Comparison of ENCODE assay signal across 1 cellular context in the genomic region with DNA sequence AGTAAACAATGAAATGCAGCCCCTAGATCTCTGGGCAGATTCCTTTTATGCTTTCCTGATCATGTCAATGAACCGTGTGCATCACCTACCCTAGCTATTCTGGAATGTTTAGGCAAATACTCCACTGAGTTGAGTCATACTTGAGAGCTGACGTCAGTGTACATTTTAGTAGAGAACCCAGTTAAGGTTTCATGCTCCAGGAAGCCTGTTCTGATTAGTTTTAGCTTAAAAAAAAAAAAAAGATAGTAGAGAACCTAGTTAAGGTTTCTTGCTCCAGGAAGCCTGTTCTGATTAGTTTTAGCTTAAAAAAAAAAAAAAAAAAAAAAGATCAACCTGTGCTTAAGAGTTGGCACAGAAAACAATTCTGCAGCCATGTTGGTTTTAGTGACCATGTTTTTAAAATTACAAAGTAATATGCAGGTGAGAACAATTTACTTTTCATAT.
TF ChIP-seq lines count a peak whose summit lies in the region.

No MANE protein-coding gene starts in this region.

TF ChIP-seq in K562, 482 proteins besides CTCF, POLR2A, EP300 and RAD21 (continued from another document and continues in another):
- TF ChIP-seq, protein P1, sequence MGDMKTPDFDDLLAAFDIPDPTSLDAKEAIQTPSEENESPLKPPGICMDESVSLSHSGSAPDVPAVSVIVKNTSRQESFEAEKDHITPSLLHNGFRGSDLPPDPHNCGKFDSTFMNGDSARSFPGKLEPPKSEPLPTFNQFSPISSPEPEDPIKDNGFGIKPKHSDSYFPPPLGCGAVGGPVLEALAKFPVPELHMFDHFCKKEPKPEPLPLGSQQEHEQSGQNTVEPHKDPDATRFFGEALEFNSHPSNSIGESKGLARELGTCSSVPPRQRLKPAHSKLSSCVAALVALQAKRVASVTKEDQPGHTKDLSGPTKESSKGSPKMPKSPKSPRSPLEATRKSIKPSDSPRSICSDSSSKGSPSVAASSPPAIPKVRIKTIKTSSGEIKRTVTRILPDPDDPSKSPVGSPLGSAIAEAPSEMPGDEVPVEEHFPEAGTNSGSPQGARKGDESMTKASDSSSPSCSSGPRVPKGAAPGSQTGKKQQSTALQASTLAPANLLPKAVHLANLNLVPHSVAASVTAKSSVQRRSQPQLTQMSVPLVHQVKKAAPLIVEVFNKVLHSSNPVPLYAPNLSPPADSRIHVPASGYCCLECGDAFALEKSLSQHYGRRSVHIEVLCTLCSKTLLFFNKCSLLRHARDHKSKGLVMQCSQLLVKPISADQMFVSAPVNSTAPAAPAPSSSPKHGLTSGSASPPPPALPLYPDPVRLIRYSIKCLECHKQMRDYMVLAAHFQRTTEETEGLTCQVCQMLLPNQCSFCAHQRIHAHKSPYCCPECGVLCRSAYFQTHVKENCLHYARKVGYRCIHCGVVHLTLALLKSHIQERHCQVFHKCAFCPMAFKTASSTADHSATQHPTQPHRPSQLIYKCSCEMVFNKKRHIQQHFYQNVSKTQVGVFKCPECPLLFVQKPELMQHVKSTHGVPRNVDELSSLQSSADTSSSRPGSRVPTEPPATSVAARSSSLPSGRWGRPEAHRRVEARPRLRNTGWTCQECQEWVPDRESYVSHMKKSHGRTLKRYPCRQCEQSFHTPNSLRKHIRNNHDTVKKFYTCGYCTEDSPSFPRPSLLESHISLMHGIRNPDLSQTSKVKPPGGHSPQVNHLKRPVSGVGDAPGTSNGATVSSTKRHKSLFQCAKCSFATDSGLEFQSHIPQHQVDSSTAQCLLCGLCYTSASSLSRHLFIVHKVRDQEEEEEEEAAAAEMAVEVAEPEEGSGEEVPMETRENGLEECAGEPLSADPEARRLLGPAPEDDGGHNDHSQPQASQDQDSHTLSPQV (IDR thresholded peaks at IDR 0.05), result peak; percentile 52
- TF ChIP-seq ZC3H11A (IDR thresholded peaks at IDR 0.05; ENCODE audit: low read depth, low read length) (no peak), ELF2 (CRISPR knock-in tag; IDR thresholded peaks at IDR 0.05) (no peak), ELF1 (tag; IDR thresholded peaks at IDR 0.05) (no peak), CBX1 (IDR thresholded peaks at IDR 0.05; ENCODE audit: low read depth) (no peak), BACH1 (tag; IDR thresholded peaks at IDR 0.05) (peak; percentile 66; the same call in 1 of the 2 replicates), MTA3 (IDR thresholded peaks at IDR 0.05; ENCODE audit: borderline replicate concordance) (no peak), DPF2 (IDR thresholded peaks at IDR 0.05) (no peak), NR4A1 (CRISPR knock-in tag; IDR thresholded peaks at IDR 0.05) (no peak), NR4A1 (tag; IDR thresholded peaks at IDR 0.05) (no peak), ZNF232 (CRISPR knock-in tag; IDR thresholded peaks at IDR 0.05) (no peak), NR2F6 (CRISPR knock-in tag; IDR thresholded peaks at IDR 0.05) (no peak), NFIC (IDR thresholded peaks at IDR 0.05) (no peak), SMAD2 (IDR thresholded peaks at IDR 0.05; ENCODE audit: low read depth, low read length) (no peak), CEBPG (CRISPR knock-in tag; IDR thresholded peaks at IDR 0.05) (peak; percentile 25; the same call in 1 of the 2 replicates), CEBPG (tag; conservative IDR thresholded peaks at IDR 0.05 in 1 of 2, IDR thresholded peaks at IDR 0.05 in 1 of 2) (0 out of 4 replicates have a peak, but pooled peaks of 1 of the 2 experiments have one; percentile 17), RBM34 (IDR thresholded peaks at IDR 0.05; ENCODE audit: borderline replicate concordance, insufficient read depth, low read length) (no peak), BDP1 (IDR thresholded peaks at IDR 0.05; ENCODE audit: insufficient read depth, insufficient read length) (no peak), DMBX1 (CRISPR knock-in tag; IDR thresholded peaks at IDR 0.05; ENCODE audit: borderline replicate concordance) (peak; percentile 76), U2AF1 (optimal IDR thresholded peaks at IDR 0.05; ENCODE audit: low read depth, low read length) (no peak), KLF6 (CRISPR knock-in tag; IDR thresholded peaks at IDR 0.05; ENCODE audit: borderline replicate concordance) (no peak), ZNF57 (CRISPR knock-in tag; IDR thresholded peaks at IDR 0.05) (no peak), ZNF274 (IDR thresholded peaks at IDR 0.05; ENCODE audit: borderline replicate concordance, low read depth, low read length) (no peak), NFRKB (IDR thresholded peaks at IDR 0.05; ENCODE audit: low read depth) (no peak), ATF7 (IDR thresholded peaks at IDR 0.05) (peak; percentile 82), ZNF133 (CRISPR knock-in tag; IDR thresholded peaks at IDR 0.05) (no peak), JUN (IDR thresholded peaks at IDR 0.05; ENCODE audit: borderline replicate concordance, low read depth, low read length) (peak; percentile 78; the same call in 1 of the 2 replicates), JUN (CRISPR knock-in tag; IDR thresholded peaks at IDR 0.05; ENCODE audit: borderline replicate concordance) (no peak), ZSCAN29 (IDR thresholded peaks at IDR 0.05) (no peak), SMARCA4 (IDR thresholded peaks at IDR 0.05) (peak; percentile 15; the same call in 1 of the 2 replicates), U2AF2 (optimal IDR thresholded peaks at IDR 0.05; ENCODE audit: low read depth, low read length) (no peak), MCM5 (IDR thresholded peaks at IDR 0.05; ENCODE audit: low read depth) (no peak)
- TF ChIP-seq, protein P2, sequence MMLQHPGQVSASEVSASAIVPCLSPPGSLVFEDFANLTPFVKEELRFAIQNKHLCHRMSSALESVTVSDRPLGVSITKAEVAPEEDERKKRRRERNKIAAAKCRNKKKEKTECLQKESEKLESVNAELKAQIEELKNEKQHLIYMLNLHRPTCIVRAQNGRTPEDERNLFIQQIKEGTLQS (IDR thresholded peaks at IDR 0.05), result peak; percentile 90
- TF ChIP-seq, protein P2 (CRISPR knock-in tag; conservative IDR thresholded peaks at IDR 0.05), result no peak
- TF ChIP-seq, protein P3, sequence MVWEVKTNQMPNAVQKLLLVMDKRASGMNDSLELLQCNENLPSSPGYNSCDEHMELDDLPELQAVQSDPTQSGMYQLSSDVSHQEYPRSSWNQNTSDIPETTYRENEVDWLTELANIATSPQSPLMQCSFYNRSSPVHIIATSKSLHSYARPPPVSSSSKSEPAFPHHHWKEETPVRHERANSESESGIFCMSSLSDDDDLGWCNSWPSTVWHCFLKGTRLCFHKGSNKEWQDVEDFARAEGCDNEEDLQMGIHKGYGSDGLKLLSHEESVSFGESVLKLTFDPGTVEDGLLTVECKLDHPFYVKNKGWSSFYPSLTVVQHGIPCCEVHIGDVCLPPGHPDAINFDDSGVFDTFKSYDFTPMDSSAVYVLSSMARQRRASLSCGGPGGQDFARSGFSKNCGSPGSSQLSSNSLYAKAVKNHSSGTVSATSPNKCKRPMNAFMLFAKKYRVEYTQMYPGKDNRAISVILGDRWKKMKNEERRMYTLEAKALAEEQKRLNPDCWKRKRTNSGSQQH (CRISPR knock-in tag; IDR thresholded peaks at IDR 0.05), result no peak
- TF ChIP-seq, protein P4, sequence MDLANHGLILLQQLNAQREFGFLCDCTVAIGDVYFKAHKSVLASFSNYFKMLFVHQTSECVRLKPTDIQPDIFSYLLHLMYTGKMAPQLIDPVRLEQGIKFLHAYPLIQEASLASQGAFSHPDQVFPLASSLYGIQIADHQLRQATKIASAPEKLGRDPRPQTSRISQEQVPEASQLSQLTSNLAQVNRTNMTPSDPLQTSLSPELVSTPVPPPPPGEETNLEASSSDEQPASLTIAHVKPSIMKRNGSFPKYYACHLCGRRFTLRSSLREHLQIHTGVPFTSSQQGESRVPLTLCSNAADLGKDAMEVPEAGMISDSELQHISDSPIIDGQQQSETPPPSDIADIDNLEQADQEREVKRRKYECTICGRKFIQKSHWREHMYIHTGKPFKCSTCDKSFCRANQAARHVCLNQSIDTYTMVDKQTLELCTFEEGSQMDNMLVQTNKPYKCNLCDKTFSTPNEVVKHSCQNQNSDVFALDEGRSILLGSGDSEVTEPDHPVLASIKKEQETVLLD (IDR thresholded peaks at IDR 0.05), result no peak
- TF ChIP-seq, protein P5, sequence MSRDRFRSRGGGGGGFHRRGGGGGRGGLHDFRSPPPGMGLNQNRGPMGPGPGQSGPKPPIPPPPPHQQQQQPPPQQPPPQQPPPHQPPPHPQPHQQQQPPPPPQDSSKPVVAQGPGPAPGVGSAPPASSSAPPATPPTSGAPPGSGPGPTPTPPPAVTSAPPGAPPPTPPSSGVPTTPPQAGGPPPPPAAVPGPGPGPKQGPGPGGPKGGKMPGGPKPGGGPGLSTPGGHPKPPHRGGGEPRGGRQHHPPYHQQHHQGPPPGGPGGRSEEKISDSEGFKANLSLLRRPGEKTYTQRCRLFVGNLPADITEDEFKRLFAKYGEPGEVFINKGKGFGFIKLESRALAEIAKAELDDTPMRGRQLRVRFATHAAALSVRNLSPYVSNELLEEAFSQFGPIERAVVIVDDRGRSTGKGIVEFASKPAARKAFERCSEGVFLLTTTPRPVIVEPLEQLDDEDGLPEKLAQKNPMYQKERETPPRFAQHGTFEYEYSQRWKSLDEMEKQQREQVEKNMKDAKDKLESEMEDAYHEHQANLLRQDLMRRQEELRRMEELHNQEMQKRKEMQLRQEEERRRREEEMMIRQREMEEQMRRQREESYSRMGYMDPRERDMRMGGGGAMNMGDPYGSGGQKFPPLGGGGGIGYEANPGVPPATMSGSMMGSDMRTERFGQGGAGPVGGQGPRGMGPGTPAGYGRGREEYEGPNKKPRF (IDR thresholded peaks at IDR 0.05; ENCODE audit: low read depth, low read length), result no peak
- TF ChIP-seq, protein P6, sequence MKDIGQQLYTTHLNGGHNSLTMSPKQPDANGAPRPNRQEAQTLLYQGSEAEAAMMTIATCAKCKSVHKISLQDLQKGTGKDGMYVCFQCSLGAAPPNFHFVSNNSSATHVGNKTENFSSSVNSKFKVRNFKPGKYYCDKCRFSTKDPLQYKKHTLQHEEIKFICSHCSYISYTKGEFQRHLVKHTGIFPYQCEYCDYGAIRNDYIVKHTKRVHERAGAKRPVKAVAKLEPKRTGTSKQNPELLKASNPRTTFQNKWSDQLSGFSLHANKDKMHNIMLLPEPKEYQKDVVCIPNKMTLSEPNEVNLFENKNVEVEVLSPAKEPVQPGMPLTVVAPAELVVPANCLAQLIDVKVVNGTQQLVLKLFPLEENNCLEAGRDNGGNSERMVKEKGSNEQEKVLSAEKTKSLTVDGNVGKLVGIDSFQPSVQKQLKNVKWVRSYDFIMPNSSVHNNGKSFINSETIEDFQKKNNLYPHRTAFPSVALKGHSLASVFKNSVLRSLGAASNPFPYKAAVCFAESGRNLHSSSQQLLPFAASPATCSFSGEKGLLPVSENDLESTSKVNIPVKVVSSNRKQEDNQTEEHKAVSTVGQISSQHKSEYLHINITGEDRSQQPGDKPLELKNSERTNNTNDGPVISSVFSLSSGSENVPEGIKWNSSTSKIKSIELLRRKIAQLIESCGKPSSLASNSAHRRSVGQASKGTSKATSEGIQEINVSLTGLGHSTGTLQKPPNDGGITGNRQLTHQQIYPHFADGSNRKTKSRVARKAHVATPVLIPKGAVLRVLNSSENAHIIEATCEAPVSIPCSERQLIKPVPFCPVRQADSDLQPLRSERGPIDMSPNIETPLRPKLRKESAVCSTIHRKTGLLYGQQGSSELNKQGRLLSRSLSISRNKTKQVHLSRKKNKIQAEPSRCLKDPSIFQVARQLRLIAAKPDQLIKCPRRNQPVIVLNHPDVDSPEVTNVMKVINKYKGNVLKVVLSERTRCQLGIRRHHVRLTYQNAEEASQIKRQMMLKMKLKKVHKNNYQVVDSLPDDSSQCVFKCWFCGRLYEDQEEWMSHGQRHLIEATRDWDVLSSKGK (CRISPR knock-in tag; IDR thresholded peaks at IDR 0.05), result no peak
- TF ChIP-seq, protein P7, sequence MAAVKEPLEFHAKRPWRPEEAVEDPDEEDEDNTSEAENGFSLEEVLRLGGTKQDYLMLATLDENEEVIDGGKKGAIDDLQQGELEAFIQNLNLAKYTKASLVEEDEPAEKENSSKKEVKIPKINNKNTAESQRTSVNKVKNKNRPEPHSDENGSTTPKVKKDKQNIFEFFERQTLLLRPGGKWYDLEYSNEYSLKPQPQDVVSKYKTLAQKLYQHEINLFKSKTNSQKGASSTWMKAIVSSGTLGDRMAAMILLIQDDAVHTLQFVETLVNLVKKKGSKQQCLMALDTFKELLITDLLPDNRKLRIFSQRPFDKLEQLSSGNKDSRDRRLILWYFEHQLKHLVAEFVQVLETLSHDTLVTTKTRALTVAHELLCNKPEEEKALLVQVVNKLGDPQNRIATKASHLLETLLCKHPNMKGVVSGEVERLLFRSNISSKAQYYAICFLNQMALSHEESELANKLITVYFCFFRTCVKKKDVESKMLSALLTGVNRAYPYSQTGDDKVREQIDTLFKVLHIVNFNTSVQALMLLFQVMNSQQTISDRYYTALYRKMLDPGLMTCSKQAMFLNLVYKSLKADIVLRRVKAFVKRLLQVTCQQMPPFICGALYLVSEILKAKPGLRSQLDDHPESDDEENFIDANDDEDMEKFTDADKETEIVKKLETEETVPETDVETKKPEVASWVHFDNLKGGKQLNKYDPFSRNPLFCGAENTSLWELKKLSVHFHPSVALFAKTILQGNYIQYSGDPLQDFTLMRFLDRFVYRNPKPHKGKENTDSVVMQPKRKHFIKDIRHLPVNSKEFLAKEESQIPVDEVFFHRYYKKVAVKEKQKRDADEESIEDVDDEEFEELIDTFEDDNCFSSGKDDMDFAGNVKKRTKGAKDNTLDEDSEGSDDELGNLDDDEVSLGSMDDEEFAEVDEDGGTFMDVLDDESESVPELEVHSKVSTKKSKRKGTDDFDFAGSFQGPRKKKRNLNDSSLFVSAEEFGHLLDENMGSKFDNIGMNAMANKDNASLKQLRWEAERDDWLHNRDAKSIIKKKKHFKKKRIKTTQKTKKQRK (IDR thresholded peaks at IDR 0.05; ENCODE audit: borderline replicate concordance, low read depth, low read length), result no peak
- TF ChIP-seq, protein P8, sequence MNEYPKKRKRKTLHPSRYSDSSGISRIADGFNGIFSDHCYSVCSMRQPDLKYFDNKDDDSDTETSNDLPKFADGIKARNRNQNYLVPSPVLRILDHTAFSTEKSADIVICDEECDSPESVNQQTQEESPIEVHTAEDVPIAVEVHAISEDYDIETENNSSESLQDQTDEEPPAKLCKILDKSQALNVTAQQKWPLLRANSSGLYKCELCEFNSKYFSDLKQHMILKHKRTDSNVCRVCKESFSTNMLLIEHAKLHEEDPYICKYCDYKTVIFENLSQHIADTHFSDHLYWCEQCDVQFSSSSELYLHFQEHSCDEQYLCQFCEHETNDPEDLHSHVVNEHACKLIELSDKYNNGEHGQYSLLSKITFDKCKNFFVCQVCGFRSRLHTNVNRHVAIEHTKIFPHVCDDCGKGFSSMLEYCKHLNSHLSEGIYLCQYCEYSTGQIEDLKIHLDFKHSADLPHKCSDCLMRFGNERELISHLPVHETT (CRISPR knock-in tag; conservative IDR thresholded peaks at IDR 0.05 in 1 of 2, IDR thresholded peaks at IDR 0.05 in 1 of 2), result no peak
- TF ChIP-seq, protein P9, sequence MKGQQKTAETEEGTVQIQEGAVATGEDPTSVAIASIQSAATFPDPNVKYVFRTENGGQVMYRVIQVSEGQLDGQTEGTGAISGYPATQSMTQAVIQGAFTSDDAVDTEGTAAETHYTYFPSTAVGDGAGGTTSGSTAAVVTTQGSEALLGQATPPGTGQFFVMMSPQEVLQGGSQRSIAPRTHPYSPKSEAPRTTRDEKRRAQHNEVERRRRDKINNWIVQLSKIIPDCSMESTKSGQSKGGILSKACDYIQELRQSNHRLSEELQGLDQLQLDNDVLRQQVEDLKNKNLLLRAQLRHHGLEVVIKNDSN (CRISPR knock-in tag; IDR thresholded peaks at IDR 0.05), result no peak
